In the genomic region with DNA sequence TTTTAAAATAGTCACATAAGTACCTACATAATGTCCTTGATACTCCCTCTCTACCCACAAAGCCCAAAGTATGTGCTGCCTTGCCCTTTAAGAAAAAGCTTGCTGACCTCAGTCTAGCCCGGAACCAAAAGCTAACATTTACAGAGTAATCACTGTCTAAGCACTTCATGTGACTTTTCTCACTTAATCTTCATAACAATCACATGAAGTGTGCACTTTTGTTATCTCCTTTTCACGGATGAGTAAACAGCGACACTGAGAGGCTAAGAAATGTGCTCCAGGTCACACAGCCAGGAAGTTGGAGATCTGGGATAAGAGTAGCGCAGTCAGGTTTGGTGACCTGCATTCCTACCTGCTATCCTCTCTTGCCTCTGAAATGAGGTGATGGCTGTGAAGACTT, we compare ENCODE assay signal across 1 cellular context.
A peak's percentile ranks its signal among the peaks of the same experiment; 100 is the strongest.
TF ChIP-seq lines count a peak whose summit lies in the region.

No MANE protein-coding gene starts in this region.

TF ChIP-seq in K562, 482 proteins besides CTCF, POLR2A, EP300 and RAD21 (continued from another document):
- TF ChIP-seq, protein P1, sequence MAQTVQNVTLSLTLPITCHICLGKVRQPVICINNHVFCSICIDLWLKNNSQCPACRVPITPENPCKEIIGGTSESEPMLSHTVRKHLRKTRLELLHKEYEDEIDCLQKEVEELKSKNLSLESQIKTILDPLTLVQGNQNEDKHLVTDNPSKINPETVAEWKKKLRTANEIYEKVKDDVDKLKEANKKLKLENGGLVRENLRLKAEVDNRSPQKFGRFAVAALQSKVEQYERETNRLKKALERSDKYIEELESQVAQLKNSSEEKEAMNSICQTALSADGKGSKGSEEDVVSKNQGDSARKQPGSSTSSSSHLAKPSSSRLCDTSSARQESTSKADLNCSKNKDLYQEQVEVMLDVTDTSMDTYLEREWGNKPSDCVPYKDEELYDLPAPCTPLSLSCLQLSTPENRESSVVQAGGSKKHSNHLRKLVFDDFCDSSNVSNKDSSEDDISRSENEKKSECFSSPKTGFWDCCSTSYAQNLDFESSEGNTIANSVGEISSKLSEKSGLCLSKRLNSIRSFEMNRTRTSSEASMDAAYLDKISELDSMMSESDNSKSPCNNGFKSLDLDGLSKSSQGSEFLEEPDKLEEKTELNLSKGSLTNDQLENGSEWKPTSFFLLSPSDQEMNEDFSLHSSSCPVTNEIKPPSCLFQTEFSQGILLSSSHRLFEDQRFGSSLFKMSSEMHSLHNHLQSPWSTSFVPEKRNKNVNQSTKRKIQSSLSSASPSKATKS (CRISPR knock-in tag; IDR thresholded peaks at IDR 0.05): no peak
- TF ChIP-seq CBX1 (IDR thresholded peaks at IDR 0.05; ENCODE audit: low read depth) (no peak), CBFA2T3 (IDR thresholded peaks at IDR 0.05) (peak; percentile 48), BHLHE40 (IDR thresholded peaks at IDR 0.05; ENCODE audit: low read length) (peak; percentile 85), ELF1 (tag; IDR thresholded peaks at IDR 0.05) (peak; percentile 74), KLF6 (CRISPR knock-in tag; IDR thresholded peaks at IDR 0.05; ENCODE audit: borderline replicate concordance) (no peak), CEBPG (CRISPR knock-in tag; IDR thresholded peaks at IDR 0.05) (no peak), CEBPG (tag; conservative IDR thresholded peaks at IDR 0.05 in 1 of 2, IDR thresholded peaks at IDR 0.05 in 1 of 2) (no peak), ARID1B (IDR thresholded peaks at IDR 0.05) (0 out of 2 replicates have a peak, but pooled peaks have one; percentile 13), PCBP2 (IDR thresholded peaks at IDR 0.05; ENCODE audit: low read depth, low read length, poor library complexity, severe bottlenecking) (no peak), ARHGAP35 (IDR thresholded peaks at IDR 0.05; ENCODE audit: partially characterized antibody) (no peak), TBL1XR1 (IDR thresholded peaks at IDR 0.05; ENCODE audit: low read length in 2 of 2) (0 out of 4 replicates have a peak, but pooled peaks of 1 of the 2 experiments have one; percentile 15), HMG20A (CRISPR knock-in tag; conservative IDR thresholded peaks at IDR 0.05) (no peak), ZNF217 (CRISPR knock-in tag; IDR thresholded peaks at IDR 0.05) (no peak), SP2 (IDR thresholded peaks at IDR 0.05; ENCODE audit: extremely low read depth, low read depth, low read length, poor library complexity, severe bottlenecking) (no peak), KLF10 (CRISPR knock-in tag; IDR thresholded peaks at IDR 0.05) (no peak), FOXA1 (IDR thresholded peaks at IDR 0.05; ENCODE audit: borderline replicate concordance) (no peak), SUPT5H (IDR thresholded peaks at IDR 0.05) (no peak), RFX1 (IDR thresholded peaks at IDR 0.05) (no peak), CREM (IDR thresholded peaks at IDR 0.05; ENCODE audit: low read depth) (no peak), ESRRB (CRISPR knock-in tag; IDR thresholded peaks at IDR 0.05; ENCODE audit: borderline replicate concordance) (no peak), KLF13 (tag; IDR thresholded peaks at IDR 0.05; ENCODE audit: borderline replicate concordance, low read depth) (no peak), STAG1 (CRISPR knock-in tag; IDR thresholded peaks at IDR 0.05; ENCODE audit: borderline replicate concordance) (peak; percentile 22; the same call in 1 of the 2 replicates), FOSL1 (tag; conservative IDR thresholded peaks at IDR 0.05) (peak; percentile 69), ETV1 (tag; conservative IDR thresholded peaks at IDR 0.05; ENCODE audit: low read depth) (peak; percentile 86), MEIS2 (IDR thresholded peaks at IDR 0.05; ENCODE audit: partially characterized antibody) (peak; percentile 65), ZNF644 (tag; IDR thresholded peaks at IDR 0.05; ENCODE audit: low read depth) (peak; percentile 58; the same call in 1 of the 2 replicates), DNMT1 (IDR thresholded peaks at IDR 0.05) (no peak), ATF7 (IDR thresholded peaks at IDR 0.05) (peak; percentile 40; the same call in 1 of the 2 replicates), NCOA2 (IDR thresholded peaks at IDR 0.05; ENCODE audit: partially characterized antibody in 2 of 2) (no peak), SMC3 (conservative IDR thresholded peaks at IDR 0.05; ENCODE audit: insufficient read depth, low read depth, low read length) (0 out of 2 replicates have a peak, but pooled peaks have one; percentile 15), HIVEP1 (CRISPR knock-in tag; IDR thresholded peaks at IDR 0.05) (no peak), FOXK2 (conservative IDR thresholded peaks at IDR 0.05 in 1 of 2, IDR thresholded peaks at IDR 0.05 in 1 of 2; ENCODE audit: low read depth in 2 of 2) (no peak)
- TF ChIP-seq, protein P2, sequence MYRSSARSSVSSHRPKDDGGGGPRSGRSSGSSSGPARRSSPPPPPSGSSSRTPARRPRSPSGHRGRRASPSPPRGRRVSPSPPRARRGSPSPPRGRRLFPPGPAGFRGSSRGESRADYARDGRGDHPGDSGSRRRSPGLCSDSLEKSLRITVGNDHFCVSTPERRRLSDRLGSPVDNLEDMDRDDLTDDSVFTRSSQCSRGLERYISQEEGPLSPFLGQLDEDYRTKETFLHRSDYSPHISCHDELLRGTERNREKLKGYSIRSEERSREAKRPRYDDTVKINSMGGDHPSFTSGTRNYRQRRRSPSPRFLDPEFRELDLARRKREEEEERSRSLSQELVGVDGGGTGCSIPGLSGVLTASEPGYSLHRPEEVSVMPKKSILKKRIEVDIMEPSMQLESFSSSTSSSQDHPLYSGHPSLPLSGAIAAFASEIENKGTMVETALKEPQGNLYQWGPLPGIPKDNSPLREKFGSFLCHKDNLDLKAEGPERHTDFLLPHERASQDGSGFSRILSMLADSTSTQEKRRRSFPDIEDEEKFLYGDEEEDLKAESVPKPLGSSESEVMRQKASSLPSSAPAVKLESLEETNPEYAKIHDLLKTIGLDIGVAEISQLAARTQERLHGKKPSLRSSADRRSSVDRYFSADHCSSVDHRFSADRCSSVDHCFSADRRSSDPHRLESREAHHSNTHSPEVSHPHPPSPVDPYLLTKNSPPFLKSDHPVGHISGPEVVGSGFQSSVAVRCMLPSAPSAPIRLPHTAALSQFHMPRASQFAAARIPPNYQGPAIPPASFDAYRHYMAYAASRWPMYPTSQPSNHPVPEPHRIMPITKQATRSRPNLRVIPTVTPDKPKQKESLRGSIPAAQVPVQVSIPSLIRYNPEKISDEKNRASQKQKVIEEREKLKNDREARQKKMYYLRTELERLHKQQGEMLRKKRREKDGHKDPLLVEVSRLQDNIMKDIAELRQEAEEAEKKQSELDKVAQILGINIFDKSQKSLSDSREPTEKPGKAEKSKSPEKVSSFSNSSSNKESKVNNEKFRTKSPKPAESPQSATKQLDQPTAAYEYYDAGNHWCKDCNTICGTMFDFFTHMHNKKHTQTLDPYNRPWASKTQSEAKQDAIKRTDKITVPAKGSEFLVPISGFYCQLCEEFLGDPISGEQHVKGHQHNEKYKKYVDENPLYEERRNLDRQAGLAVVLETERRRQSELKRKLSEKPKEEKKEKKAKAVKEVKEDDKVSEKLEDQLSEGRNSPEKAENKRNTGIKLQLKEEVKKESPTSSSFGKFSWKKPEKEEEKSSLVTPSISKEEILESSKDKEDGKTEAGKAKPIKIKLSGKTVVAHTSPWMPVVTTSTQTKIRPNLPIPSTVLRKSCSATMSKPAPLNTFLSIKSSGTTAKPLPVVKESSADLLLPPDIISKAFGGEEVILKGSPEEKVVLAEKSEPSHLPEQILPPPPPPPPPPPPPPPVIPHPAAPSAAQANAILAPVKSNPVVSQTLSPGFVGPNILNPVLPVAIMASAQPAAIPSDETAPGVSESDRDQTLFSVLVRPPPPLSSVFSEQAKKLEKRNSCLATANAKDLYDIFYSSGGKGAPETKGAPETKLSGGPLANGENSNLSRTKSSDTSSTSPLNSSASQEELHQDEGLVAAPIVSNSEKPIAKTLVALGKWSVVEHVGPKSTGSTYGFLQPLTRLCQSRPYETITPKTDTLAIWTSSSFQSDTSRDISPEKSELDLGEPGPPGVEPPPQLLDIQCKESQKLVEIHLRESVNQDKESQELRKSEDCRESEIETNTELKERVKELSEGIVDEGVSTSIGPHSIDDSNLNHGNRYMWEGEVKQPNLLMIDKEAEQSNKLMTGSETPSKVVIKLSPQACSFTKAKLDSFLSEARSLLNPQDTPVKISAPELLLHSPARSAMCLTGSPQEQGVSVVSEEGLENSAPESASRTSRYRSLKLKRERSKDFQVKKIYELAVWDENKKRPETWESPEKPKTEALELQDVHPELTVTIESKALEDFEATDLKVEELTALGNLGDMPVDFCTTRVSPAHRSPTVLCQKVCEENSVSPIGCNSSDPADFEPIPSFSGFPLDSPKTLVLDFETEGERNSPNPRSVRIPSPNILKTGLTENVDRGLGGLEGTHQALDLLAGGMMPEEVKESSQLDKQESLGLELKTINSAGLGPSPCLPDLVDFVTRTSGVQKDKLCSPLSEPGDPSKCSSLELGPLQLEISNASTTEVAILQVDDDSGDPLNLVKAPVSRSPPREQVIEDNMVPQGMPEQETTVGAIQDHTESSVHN (IDR thresholded peaks at IDR 0.05; ENCODE audit: borderline replicate concordance in 1 of 2, low read depth in 1 of 2): no peak
- TF ChIP-seq, protein P3, sequence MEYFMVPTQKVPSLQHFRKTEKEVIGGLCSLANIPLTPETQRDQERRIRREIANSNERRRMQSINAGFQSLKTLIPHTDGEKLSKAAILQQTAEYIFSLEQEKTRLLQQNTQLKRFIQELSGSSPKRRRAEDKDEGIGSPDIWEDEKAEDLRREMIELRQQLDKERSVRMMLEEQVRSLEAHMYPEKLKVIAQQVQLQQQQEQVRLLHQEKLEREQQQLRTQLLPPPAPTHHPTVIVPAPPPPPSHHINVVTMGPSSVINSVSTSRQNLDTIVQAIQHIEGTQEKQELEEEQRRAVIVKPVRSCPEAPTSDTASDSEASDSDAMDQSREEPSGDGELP (CRISPR knock-in tag; IDR thresholded peaks at IDR 0.05; ENCODE audit: borderline replicate concordance): no peak
- TF ChIP-seq, protein P4, sequence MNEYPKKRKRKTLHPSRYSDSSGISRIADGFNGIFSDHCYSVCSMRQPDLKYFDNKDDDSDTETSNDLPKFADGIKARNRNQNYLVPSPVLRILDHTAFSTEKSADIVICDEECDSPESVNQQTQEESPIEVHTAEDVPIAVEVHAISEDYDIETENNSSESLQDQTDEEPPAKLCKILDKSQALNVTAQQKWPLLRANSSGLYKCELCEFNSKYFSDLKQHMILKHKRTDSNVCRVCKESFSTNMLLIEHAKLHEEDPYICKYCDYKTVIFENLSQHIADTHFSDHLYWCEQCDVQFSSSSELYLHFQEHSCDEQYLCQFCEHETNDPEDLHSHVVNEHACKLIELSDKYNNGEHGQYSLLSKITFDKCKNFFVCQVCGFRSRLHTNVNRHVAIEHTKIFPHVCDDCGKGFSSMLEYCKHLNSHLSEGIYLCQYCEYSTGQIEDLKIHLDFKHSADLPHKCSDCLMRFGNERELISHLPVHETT (CRISPR knock-in tag; conservative IDR thresholded peaks at IDR 0.05 in 1 of 2, IDR thresholded peaks at IDR 0.05 in 1 of 2): no peak
- TF ChIP-seq, protein P5, sequence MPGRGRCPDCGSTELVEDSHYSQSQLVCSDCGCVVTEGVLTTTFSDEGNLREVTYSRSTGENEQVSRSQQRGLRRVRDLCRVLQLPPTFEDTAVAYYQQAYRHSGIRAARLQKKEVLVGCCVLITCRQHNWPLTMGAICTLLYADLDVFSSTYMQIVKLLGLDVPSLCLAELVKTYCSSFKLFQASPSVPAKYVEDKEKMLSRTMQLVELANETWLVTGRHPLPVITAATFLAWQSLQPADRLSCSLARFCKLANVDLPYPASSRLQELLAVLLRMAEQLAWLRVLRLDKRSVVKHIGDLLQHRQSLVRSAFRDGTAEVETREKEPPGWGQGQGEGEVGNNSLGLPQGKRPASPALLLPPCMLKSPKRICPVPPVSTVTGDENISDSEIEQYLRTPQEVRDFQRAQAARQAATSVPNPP (IDR thresholded peaks at IDR 0.05; ENCODE audit: borderline replicate concordance, insufficient read depth, insufficient read length): no peak
- TF ChIP-seq, protein P6, sequence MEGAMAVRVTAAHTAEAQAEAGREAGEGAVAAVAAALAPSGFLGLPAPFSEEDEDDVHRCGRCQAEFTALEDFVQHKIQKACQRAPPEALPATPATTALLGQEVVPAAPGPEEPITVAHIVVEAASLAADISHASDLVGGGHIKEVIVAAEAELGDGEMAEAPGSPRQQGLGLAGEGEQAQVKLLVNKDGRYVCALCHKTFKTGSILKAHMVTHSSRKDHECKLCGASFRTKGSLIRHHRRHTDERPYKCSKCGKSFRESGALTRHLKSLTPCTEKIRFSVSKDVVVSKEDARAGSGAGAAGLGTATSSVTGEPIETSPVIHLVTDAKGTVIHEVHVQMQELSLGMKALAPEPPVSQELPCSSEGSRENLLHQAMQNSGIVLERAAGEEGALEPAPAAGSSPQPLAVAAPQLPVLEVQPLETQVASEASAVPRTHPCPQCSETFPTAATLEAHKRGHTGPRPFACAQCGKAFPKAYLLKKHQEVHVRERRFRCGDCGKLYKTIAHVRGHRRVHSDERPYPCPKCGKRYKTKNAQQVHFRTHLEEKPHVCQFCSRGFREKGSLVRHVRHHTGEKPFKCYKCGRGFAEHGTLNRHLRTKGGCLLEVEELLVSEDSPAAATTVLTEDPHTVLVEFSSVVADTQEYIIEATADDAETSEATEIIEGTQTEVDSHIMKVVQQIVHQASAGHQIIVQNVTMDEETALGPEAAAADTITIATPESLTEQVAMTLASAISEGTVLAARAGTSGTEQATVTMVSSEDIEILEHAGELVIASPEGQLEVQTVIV (CRISPR knock-in tag; IDR thresholded peaks at IDR 0.05; ENCODE audit: borderline replicate concordance): no peak
- TF ChIP-seq, protein P7, sequence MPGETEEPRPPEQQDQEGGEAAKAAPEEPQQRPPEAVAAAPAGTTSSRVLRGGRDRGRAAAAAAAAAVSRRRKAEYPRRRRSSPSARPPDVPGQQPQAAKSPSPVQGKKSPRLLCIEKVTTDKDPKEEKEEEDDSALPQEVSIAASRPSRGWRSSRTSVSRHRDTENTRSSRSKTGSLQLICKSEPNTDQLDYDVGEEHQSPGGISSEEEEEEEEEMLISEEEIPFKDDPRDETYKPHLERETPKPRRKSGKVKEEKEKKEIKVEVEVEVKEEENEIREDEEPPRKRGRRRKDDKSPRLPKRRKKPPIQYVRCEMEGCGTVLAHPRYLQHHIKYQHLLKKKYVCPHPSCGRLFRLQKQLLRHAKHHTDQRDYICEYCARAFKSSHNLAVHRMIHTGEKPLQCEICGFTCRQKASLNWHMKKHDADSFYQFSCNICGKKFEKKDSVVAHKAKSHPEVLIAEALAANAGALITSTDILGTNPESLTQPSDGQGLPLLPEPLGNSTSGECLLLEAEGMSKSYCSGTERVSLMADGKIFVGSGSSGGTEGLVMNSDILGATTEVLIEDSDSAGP (CRISPR knock-in tag; IDR thresholded peaks at IDR 0.05): peak; percentile 85
- TF ChIP-seq, protein P8, sequence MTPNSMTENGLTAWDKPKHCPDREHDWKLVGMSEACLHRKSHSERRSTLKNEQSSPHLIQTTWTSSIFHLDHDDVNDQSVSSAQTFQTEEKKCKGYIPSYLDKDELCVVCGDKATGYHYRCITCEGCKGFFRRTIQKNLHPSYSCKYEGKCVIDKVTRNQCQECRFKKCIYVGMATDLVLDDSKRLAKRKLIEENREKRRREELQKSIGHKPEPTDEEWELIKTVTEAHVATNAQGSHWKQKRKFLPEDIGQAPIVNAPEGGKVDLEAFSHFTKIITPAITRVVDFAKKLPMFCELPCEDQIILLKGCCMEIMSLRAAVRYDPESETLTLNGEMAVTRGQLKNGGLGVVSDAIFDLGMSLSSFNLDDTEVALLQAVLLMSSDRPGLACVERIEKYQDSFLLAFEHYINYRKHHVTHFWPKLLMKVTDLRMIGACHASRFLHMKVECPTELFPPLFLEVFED (CRISPR knock-in tag; conservative IDR thresholded peaks at IDR 0.05): no peak
